In the genomic region with DNA sequence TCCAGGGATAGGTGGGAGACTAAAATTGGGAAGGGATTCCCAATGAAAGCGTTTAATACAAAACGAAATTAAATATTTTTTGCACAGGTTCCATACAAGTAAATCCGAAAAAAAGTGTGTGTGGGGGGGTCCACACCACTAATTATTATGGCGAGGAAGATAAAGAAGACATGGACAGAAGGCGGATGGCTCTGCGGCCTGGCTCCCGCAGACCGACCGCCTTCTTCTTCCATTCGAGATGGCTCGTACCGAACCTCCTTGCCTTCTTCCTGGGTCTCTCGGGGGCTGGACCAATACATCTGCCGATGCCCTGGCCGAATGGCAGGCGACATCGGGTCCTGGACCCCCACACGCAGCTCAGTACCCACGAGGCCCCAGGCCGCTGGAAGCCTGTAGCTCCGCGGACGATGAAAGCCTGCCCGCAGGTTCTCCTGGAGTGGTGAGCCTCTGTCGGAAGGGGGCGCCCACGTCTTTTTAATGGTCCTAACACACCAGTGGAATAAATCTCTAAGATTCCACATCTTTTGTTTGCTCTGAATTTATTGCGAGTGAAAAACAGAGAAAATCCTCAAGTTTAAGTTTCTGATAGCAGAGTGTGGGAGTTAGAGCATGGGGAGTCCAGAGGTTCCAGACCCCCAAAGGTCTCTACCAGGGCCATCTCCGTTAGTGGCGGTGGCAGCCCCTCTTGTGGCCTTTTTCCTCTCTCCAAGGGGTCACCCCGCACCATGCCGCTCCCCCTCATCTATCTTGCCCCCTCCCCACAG, we compare ENCODE assay signal across 1 cellular context.
TF ChIP-seq lines count a peak whose summit lies in the region.

No MANE protein-coding gene starts in this region.

TF ChIP-seq in SK-N-SH, 30 proteins besides CTCF, POLR2A, EP300 and RAD21:
- TF ChIP-seq PBX3 (IDR thresholded peaks at IDR 0.05) (no peak), SMC3 (IDR thresholded peaks at IDR 0.05; ENCODE audit: low read depth, low read length) (peak; percentile 82)
